Comparison of ENCODE assay signal across 1 cellular context in genomic region chr2:124995185-124995912, GRCh38.
TF ChIP-seq lines count a peak whose summit lies in the region.

No MANE protein-coding gene starts in this region.

TF ChIP-seq in WTC11, 78 proteins besides CTCF, POLR2A, EP300 and RAD21 (continued from another document and continues in another):
- TF ChIP-seq MXD4 (CRISPR knock-in tag; IDR thresholded peaks at IDR 0.05; ENCODE audit: borderline replicate concordance) (no peak), SMAD3 (CRISPR knock-in tag; IDR thresholded peaks at IDR 0.05; ENCODE audit: borderline replicate concordance) (no peak), ZNF512 (CRISPR knock-in tag; IDR thresholded peaks at IDR 0.05; ENCODE audit: borderline replicate concordance) (no peak), PRDM15 (CRISPR knock-in tag; IDR thresholded peaks at IDR 0.05) (peak; percentile 66), E2F4 (CRISPR knock-in tag; IDR thresholded peaks at IDR 0.05; ENCODE audit: borderline replicate concordance, low read depth) (no peak), AR (CRISPR knock-in tag; IDR thresholded peaks at IDR 0.05) (no peak), GRHL2 (CRISPR knock-in tag; IDR thresholded peaks at IDR 0.05; ENCODE audit: insufficient replicate concordance, severe bottlenecking) (no peak), SP1 (CRISPR knock-in tag; conservative IDR thresholded peaks at IDR 0.05) (no peak), NR3C1 (CRISPR knock-in tag; conservative IDR thresholded peaks at IDR 0.05; ENCODE audit: low read depth) (no peak), RELA (CRISPR knock-in tag; IDR thresholded peaks at IDR 0.05; ENCODE audit: borderline replicate concordance) (no peak), GTF2I (CRISPR knock-in tag; conservative IDR thresholded peaks at IDR 0.05) (no peak), EMX1 (CRISPR knock-in tag; IDR thresholded peaks at IDR 0.05) (no peak), NR1H2 (CRISPR knock-in tag; IDR thresholded peaks at IDR 0.05) (no peak), HMGA2 (CRISPR knock-in tag; IDR thresholded peaks at IDR 0.05) (no peak), ATF3 (CRISPR knock-in tag; conservative IDR thresholded peaks at IDR 0.05) (no peak), KAT7 (CRISPR knock-in tag; IDR thresholded peaks at IDR 0.05; ENCODE audit: borderline replicate concordance) (no peak), OVOL2 (CRISPR knock-in tag; IDR thresholded peaks at IDR 0.05; ENCODE audit: borderline replicate concordance) (no peak), ZNF138 (CRISPR knock-in tag; conservative IDR thresholded peaks at IDR 0.05) (no peak), NR2C2 (CRISPR knock-in tag; IDR thresholded peaks at IDR 0.05) (no peak), STAT6 (CRISPR knock-in tag; conservative IDR thresholded peaks at IDR 0.05; ENCODE audit: low read depth) (no peak), ESRRA (CRISPR knock-in tag; IDR thresholded peaks at IDR 0.05; ENCODE audit: borderline replicate concordance) (no peak), NFE2L1 (CRISPR knock-in tag; IDR thresholded peaks at IDR 0.05) (peak; percentile 94), ZNF232 (CRISPR knock-in tag; IDR thresholded peaks at IDR 0.05) (no peak), JUN (CRISPR knock-in tag; IDR thresholded peaks at IDR 0.05) (no peak), ZNF396 (CRISPR knock-in tag; IDR thresholded peaks at IDR 0.05; ENCODE audit: borderline replicate concordance) (peak; percentile 18; the same call in 1 of the 2 replicates), ZNF423 (CRISPR knock-in tag; IDR thresholded peaks at IDR 0.05) (0 out of 2 replicates have a peak, but pooled peaks have one; percentile 1), JAZF1 (CRISPR knock-in tag; IDR thresholded peaks at IDR 0.05) (no peak), MAX (CRISPR knock-in tag; IDR thresholded peaks at IDR 0.05) (no peak), FOXK1 (CRISPR knock-in tag; IDR thresholded peaks at IDR 0.05) (no peak), FOXP1 (CRISPR knock-in tag; IDR thresholded peaks at IDR 0.05; ENCODE audit: borderline replicate concordance) (no peak), SOX15 (CRISPR knock-in tag; IDR thresholded peaks at IDR 0.05) (no peak), HMGXB4 (CRISPR knock-in tag; IDR thresholded peaks at IDR 0.05) (no peak), CREB1 (CRISPR knock-in tag; IDR thresholded peaks at IDR 0.05) (no peak), ZNF532 (CRISPR knock-in tag; IDR thresholded peaks at IDR 0.05; ENCODE audit: borderline replicate concordance) (0 out of 2 replicates have a peak, but pooled peaks have one; percentile 42), AFF4 (CRISPR knock-in tag; IDR thresholded peaks at IDR 0.05; ENCODE audit: borderline replicate concordance) (no peak)
